ENCODE assay signal across 12 cellular contexts in the genomic region with DNA sequence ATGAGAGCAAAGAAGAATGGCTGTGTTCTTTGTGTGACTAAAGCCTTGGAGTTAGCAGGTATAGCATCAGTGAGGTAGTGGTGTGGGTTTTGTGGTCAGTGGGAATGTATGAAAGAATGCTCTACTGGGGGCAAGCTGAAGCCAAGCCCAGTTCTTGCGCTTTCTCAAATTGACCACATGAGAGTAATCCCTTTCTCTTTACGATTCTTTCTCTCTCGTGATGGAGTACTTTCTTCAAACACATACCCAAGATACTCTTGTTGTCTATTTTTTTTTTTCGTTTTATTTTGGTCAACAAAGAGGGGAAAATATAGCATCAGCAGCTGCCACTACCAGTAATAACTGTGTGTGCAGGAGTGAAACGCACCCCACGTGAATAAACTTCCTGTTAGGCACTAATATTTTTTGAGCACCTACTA. TPM values are rescaled to one million over a fixed set of nuclear protein-coding genes. Genes with fewer than 3 reads are reported as not detected.
DNase-seq lines count a peak whose midpoint lies in the region; ATAC-seq and TF ChIP-seq lines count a peak whose summit lies in the region.
"Had no signal": no experiment of that assay in that cellular context is flagged by ENCODE, and none has a peak within 500 bp of the region (broad histone marks: within the 10 kb centered on the region; RNA-seq: fewer than 3 reads in every experiment).

No MANE protein-coding gene starts in this region.

- no peak for TF ChIP-seq POLR2A in spleen (IDR thresholded peaks at IDR 0.05)

- no peaks in the 10 kb centered on the region for H3K9me2 ChIP-seq in DOHH2 (replicated peaks; ENCODE audit: control insufficient read depth, low read length)

- no peaks in the 10 kb centered on the region for H3K27me3 ChIP-seq in DOHH2 (ENCODE audit: control insufficient read depth, low read length)
- H3K27me3 ChIP-seq in spleen (replicated peaks in 1 of 7): no peaks in the 10 kb centered on the region

- H3K4me2 ChIP-seq in DOHH2 (ENCODE audit: low read length): peak overlapping the region; percentile 62

- ATAC-seq in GM19397 (IDR thresholded peaks at IDR 0.05; ENCODE audit: unreplicated experiment): peak; percentile 62
- peak; percentile 66 for ATAC-seq in HG03066 (IDR thresholded peaks at IDR 0.05; ENCODE audit: low read depth, unreplicated experiment)
- no peak for ATAC-seq in sciatic nerve
- ATAC-seq: left ventricle myocardium superior had no signal

- intact Hi-C loops in spleen (cut with DNase I; ENCODE audit: low total_unique reads) (no loop called here), sciatic nerve (cut with DNase I) (no loop called here)

- peak; percentile 6 for DNase-seq in T1000 (lab: John Stamatoyannopoulos, UW)
- DNase-seq in NCI-H526 treated with DMSO at 0.1 percent for 48 hours (lab: John Stamatoyannopoulos, UW): no peak
- DNase-seq in spleen: no peak
- no peak for DNase-seq in epidermal melanocyte (ENCODE audit: insufficient read length, low spot score)
- DNase-seq in sciatic nerve (ENCODE audit: low spot score): no peak
- DNase-seq: activated CD4-positive, alpha-beta T cell treated with anti-CD3 and anti-CD28 coated beads for 1 hour; left ventricle myocardium superior; NCI-H2227 treated with DMSO at 0.1 percent for 48 hours; stimulated activated CD4-positive, alpha-beta T cell treated with anti-CD3 and anti-CD28 coated beads, Interleukin-2, amount 100 ng/mL, for 24 hours had no signal

- H3K27ac ChIP-seq in DOHH2 (ENCODE audit: low read depth, low read length) (peak overlapping the region; percentile 50), spleen (no peak overlapping the region)

- H3K9me3 ChIP-seq in DOHH2 (ENCODE audit: control insufficient read depth, insufficient read depth, low read length) (peaks cover 8% of the 10 kb centered on the region; the same call in 1 of the 2 replicates), spleen (peaks cover 0 to 19% (median 8%) of the 10 kb centered on the region in 8 donors)

- WGBS in spleen, 5 donors: 51 to 73% (median 60%) methylated on average over 6 of the region's 6 CpGs

- no peaks in the 10 kb centered on the region for H3K79me2 ChIP-seq in DOHH2 (ENCODE audit: control insufficient read depth, low read length)

- TF ChIP-seq CTCF in DOHH2 (IDR thresholded peaks at IDR 0.05; ENCODE audit: low read depth, low read length, poor library complexity, severe bottlenecking) (no peak), spleen (IDR thresholded peaks at IDR 0.05 in 8 of 11, conservative IDR thresholded peaks at IDR 0.05 in 3 of 11) (no peak)

- H3K4me3 ChIP-seq in DOHH2 (ENCODE audit: low read length): peak overlapping the region; percentile 45
- no peak overlapping the region for H3K4me3 ChIP-seq in spleen

- H3K4me1 ChIP-seq in DOHH2 (ENCODE audit: control insufficient read depth, low read length) (peaks cover 53% of the 10 kb centered on the region), spleen (peaks cover 0 to 10% (median 0%) of the 10 kb centered on the region in 6 donors)

- no peaks in the 10 kb centered on the region for H4K20me1 ChIP-seq in DOHH2 (ENCODE audit: control insufficient read depth, insufficient read depth, low read depth, low read length)

- H3K36me3 ChIP-seq in DOHH2 (ENCODE audit: control insufficient read depth, low read length) (peaks cover 5% of the 10 kb centered on the region; the same call in 1 of the 2 replicates), spleen (no peaks in the 10 kb centered on the region)

- 0 out of 2 replicates have a peak, but pooled peaks cover 2% of the 10 kb centered on the region for H3F3A ChIP-seq in DOHH2 (ENCODE audit: control insufficient read depth, insufficient read depth)

RNA-seq across cellular contexts. Expression of a gene that starts 8.4 kb away (rescaled TPM):
- 1 to 10 TPM; 1.6 to 6.2 (median 1.9) TPM for total RNA-seq in spleen
- 1 to 10 TPM in 1 of 3 donors, under 1 TPM in 2; 0.37 to 1.2 (median 0.96) TPM for polyA plus RNA-seq in spleen
- total RNA-seq in sciatic nerve: 4.9 TPM

RNA-seq across cellular contexts. Expression of a gene that starts 48.0 kb away (rescaled TPM):
- total RNA-seq in spleen (10 to 100 TPM in 4 of 7 donors, 1 to 10 TPM in 3; 7.1 to 14.6 (median 12.1) TPM), sciatic nerve (6.7 TPM)
- 1 to 10 TPM; 2.4 to 3.2 (median 2.6) TPM for polyA plus RNA-seq in spleen
